17 cellular contexts compared by ENCODE assay signal in genomic region chr4:173246719-173247118, GRCh38.
A peak's percentile ranks its signal among the peaks of the same experiment; 100 is the strongest.
DNase-seq lines count a peak whose midpoint lies in the region; ATAC-seq lines count a peak whose summit lies in the region.
"Had no signal": no experiment of that assay in that cellular context is flagged by ENCODE, and none has a peak within 500 bp of the region (broad histone marks: within the 10 kb centered on the region; RNA-seq: fewer than 3 reads in every experiment).

No MANE protein-coding gene starts in this region.

- no peaks in the 10 kb centered on the region for H3K9me3 Mint-ChIP-seq in stimulated activated naive B cell treated with anti-CD40 and anti-IgM and Interleukin-4, amounts not matched to agents 10 μg/mL and 1 μg/mL and 100 μg/mL, for 72 hours
- H3K9me3 Mint-ChIP-seq: naive thymus-derived CD4-positive, alpha-beta T cell; stimulated activated naive CD8-positive, alpha-beta T cell treated with anti-CD3 and anti-CD28 coated beads, Interleukin-15, Interleukin-2, amounts not matched to agents 100 ng/mL and 50 ng/mL, for 24 hours had no signal

- peak overlapping the region in 1 of 2 donors; percentile 12 for H3K4me3 Mint-ChIP-seq in stimulated activated naive B cell treated with anti-CD40 and anti-IgM and Interleukin-4, amounts not matched to agents 10 μg/mL and 1 μg/mL and 100 μg/mL, for 72 hours
- H3K4me3 Mint-ChIP-seq: activated naive CD8-positive, alpha-beta T cell; naive thymus-derived CD4-positive, alpha-beta T cell; stimulated activated naive CD8-positive, alpha-beta T cell treated with anti-CD3 and anti-CD28 coated beads, Interleukin-15, Interleukin-2, amounts not matched to agents 100 ng/mL and 50 ng/mL, for 24 hours had no signal

- peaks cover 10 to 19% of the 10 kb centered on the region in 2 donors for H3K36me3 Mint-ChIP-seq in stimulated activated naive B cell treated with anti-CD40 and anti-IgM and Interleukin-4, amounts not matched to agents 10 μg/mL and 1 μg/mL and 100 μg/mL, for 72 hours

- peaks cover 47 to 76% of the 10 kb centered on the region in 2 donors for H3K4me1 Mint-ChIP-seq in stimulated activated naive B cell treated with anti-CD40 and anti-IgM and Interleukin-4, amounts not matched to agents 10 μg/mL and 1 μg/mL and 100 μg/mL, for 72 hours

- H3K27ac Mint-ChIP-seq in stimulated activated naive B cell treated with anti-CD40 and anti-IgM and Interleukin-4, amounts not matched to agents 10 μg/mL and 1 μg/mL and 100 μg/mL, for 72 hours, result peak overlapping the region; percentile 10
- H3K27ac Mint-ChIP-seq: activated naive CD8-positive, alpha-beta T cell; naive thymus-derived CD4-positive, alpha-beta T cell; stimulated activated naive CD8-positive, alpha-beta T cell treated with anti-CD3 and anti-CD28 coated beads, Interleukin-15, Interleukin-2, amounts not matched to agents 100 ng/mL and 50 ng/mL, for 24 hours had no signal

- peak; percentile 56 for ATAC-seq in HG02759 (IDR thresholded peaks at IDR 0.05; ENCODE audit: unreplicated experiment)
- ATAC-seq in stimulated activated naive B cell treated with anti-CD40 and anti-IgM and Interleukin-4, amounts not matched to agents 10 μg/mL and 1 μg/mL and 100 μg/mL, for 72 hours (replicated peaks), result peak; percentile 85 to 90
- ATAC-seq in GM21723 (IDR thresholded peaks at IDR 0.05; ENCODE audit: unreplicated experiment), result no peak
- ATAC-seq: activated CD4-positive, CD25-positive, alpha-beta regulatory T cell treated with anti-CD3 and anti-CD28 coated beads, Interleukin-2, amount 50 U/mL, for 24 hours; naive thymus-derived CD4-positive, alpha-beta T cell; PC-3 had no signal

- DNase-seq in NCI-H2171 treated with DMSO at 0.1 percent for 48 hours (lab: John Stamatoyannopoulos, UW) (peak; percentile 63), NCI-H2171 (lab: John Stamatoyannopoulos, UW) (no peak), NCI-H1436 treated with DMSO at 0.1 percent for 48 hours (lab: John Stamatoyannopoulos, UW) (peak; percentile 36), activated gamma-delta T cell treated with Interleukin-2 at 50 U/mL for 16 hours (no peak), hippocampal formation (lab: John Stamatoyannopoulos, UW) (no peak)
- DNase-seq in stimulated activated naive B cell treated with anti-CD40 and anti-IgM and Interleukin-4, amounts not matched to agents 10 μg/mL and 1 μg/mL and 100 μg/mL, for 72 hours, result no peak
- DNase-seq: GF-D8; H7; KG1; naive thymus-derived CD4-positive, alpha-beta T cell; PC-3; spleen had no signal

- no peaks in the 10 kb centered on the region for H3K27me3 Mint-ChIP-seq in stimulated activated naive B cell treated with anti-CD40 and anti-IgM and Interleukin-4, amounts not matched to agents 10 μg/mL and 1 μg/mL and 100 μg/mL, for 72 hours
- H3K27me3 Mint-ChIP-seq: activated naive CD8-positive, alpha-beta T cell; naive thymus-derived CD4-positive, alpha-beta T cell; stimulated activated naive CD8-positive, alpha-beta T cell treated with anti-CD3 and anti-CD28 coated beads, Interleukin-15, Interleukin-2, amounts not matched to agents 100 ng/mL and 50 ng/mL, for 24 hours had no signal

Comparison
In these comparisons a context has a peak if more than half of its experiments do, and no peak if none do; other contexts are left out.
1. DNase-seq: peak in NCI-H2171 treated with DMSO at 0.1 percent for 48 hours (single experiment) and NCI-H1436 treated with DMSO at 0.1 percent for 48 hours (single experiment); none in NCI-H2171 (single experiment), stimulated activated naive B cell treated with anti-CD40 and anti-IgM and Interleukin-4, amounts not matched to agents 10 μg/mL and 1 μg/mL and 100 μg/mL, for 72 hours (single experiment), activated gamma-delta T cell treated with Interleukin-2 at 50 U/mL for 16 hours (single experiment) and hippocampal formation (0 of 2).